In the genomic region with DNA sequence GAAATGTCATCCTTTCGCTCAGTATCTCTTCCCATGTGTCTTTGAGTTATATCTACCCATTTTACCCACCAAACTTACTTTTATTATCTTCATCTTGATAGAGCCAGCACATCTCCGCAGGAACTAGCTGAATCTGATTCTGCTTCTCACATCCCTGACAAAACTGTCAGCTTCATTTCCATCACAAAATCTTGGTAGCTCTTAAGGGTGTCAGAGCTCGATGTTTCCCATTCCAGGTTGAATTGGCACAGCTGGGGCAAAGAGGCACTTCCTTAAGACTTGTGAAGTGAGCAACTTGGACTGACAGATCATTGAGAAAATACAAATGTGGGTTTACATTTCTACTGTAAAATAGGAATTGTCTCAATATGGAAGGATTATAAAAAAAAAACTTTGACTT, we compare ENCODE assay signal across 1 cellular context.
TF ChIP-seq lines count a peak whose summit lies in the region.

No MANE protein-coding gene starts in this region.

TF ChIP-seq in WTC11, 78 proteins besides CTCF, POLR2A, EP300 and RAD21 (continued from another document):
- TF ChIP-seq, protein P1, sequence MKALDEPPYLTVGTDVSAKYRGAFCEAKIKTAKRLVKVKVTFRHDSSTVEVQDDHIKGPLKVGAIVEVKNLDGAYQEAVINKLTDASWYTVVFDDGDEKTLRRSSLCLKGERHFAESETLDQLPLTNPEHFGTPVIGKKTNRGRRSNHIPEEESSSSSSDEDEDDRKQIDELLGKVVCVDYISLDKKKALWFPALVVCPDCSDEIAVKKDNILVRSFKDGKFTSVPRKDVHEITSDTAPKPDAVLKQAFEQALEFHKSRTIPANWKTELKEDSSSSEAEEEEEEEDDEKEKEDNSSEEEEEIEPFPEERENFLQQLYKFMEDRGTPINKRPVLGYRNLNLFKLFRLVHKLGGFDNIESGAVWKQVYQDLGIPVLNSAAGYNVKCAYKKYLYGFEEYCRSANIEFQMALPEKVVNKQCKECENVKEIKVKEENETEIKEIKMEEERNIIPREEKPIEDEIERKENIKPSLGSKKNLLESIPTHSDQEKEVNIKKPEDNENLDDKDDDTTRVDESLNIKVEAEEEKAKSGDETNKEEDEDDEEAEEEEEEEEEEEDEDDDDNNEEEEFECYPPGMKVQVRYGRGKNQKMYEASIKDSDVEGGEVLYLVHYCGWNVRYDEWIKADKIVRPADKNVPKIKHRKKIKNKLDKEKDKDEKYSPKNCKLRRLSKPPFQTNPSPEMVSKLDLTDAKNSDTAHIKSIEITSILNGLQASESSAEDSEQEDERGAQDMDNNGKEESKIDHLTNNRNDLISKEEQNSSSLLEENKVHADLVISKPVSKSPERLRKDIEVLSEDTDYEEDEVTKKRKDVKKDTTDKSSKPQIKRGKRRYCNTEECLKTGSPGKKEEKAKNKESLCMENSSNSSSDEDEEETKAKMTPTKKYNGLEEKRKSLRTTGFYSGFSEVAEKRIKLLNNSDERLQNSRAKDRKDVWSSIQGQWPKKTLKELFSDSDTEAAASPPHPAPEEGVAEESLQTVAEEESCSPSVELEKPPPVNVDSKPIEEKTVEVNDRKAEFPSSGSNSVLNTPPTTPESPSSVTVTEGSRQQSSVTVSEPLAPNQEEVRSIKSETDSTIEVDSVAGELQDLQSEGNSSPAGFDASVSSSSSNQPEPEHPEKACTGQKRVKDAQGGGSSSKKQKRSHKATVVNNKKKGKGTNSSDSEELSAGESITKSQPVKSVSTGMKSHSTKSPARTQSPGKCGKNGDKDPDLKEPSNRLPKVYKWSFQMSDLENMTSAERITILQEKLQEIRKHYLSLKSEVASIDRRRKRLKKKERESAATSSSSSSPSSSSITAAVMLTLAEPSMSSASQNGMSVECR (CRISPR knock-in tag; IDR thresholded peaks at IDR 0.05; ENCODE audit: borderline replicate concordance), result no peak
